In the genomic region with DNA sequence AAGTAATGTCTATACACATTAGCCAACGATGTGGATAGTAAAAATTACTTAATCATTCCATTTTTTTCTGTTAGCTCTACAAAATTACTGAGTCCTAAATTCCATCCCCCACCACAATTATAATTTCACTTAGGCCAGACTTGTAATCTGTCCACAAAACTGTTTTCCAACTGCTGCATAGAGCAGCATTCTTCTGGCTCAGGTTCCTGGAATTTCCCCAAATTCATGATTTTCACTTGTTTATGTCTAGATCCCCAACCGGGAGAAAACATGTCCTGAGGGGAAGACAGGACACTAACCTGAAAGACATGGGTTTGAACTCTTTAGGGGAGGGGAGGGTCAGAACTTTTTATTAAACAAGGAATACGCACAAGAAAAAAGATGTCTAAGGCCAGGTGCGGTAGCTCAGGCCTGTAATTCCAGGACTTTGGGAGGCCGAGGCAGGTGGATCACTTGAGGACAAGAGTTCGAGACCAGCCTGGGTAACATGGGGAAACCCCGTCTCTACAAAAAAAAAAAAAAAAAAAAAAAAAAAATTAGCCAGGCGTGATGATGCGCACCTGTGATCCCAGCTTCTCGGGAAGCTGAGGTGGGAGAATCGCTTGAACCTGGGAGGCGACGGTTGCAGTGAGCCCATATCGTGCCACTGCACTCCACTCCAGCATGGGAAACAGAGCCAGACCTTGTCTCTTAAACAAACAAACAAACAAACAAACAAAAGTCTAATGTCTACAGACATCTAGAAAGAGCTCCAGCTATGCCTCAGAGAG, we compare ENCODE assay signal across 10 cellular contexts. TPM values are rescaled to one million over a fixed set of nuclear protein-coding genes. Genes with fewer than 3 reads are reported as not detected.
DNase-seq lines count a peak whose midpoint lies in the region; ATAC-seq and TF ChIP-seq lines count a peak whose summit lies in the region.
"Had no signal": no experiment of that assay in that cellular context is flagged by ENCODE, and none has a peak within 500 bp of the region (broad histone marks: within the 10 kb centered on the region; RNA-seq: fewer than 3 reads in every experiment).

No MANE protein-coding gene starts in this region.

- DNase-seq in activated T-cell treated with anti-CD3 and anti-CD28 coated beads, Interleukin-2, amount 50 U/mL, for 72 hours = no peak
- DNase-seq in activated T-cell treated with anti-CD3 and anti-CD28 coated beads for 4 hours (no peak), foreskin fibroblast (no peak), upper lobe of left lung (no peak)
- no peak for DNase-seq in stimulated activated naive CD8-positive, alpha-beta T cell treated with anti-CD3 and anti-CD28 coated beads, Interleukin-15, amount 100 ng/mL, for 72 hours
- DNase-seq in stimulated activated naive CD4-positive, alpha-beta T cell (lab: John Stamatoyannopoulos, UW) = no peak
- DNase-seq: GF-D8; stimulated activated CD4-positive, alpha-beta T cell treated with anti-CD3 and anti-CD28 coated beads, Interleukin-12 subunit alpha, Interleukin-12 subunit beta, amount 100 ng/mL, for 4 hours had no signal

- no peaks in the 10 kb centered on the region for H3K27me3 ChIP-seq in upper lobe of left lung

- WGBS in upper lobe of left lung, 2 donors = 86 to 90% methylated on average over 14 of the region's 14 CpGs

- H3K9me3 Mint-ChIP-seq in activated T-cell treated with anti-CD3 and anti-CD28 coated beads, Interleukin-2, amount 50 U/mL, for 72 hours = no peaks in the 10 kb centered on the region
- peaks cover 0 to 3% of the 10 kb centered on the region in 2 donors for H3K9me3 Mint-ChIP-seq in stimulated activated naive CD8-positive, alpha-beta T cell treated with anti-CD3 and anti-CD28 coated beads, Interleukin-15, amount 100 ng/mL, for 72 hours

- H3K4me1 ChIP-seq in upper lobe of left lung = peaks cover 4 to 16% (median 11%) of the 10 kb centered on the region in 4 donors

- no peak for TF ChIP-seq POLR2A in upper lobe of left lung (IDR thresholded peaks at IDR 0.05)

- no peaks in the 10 kb centered on the region for H3K36me3 ChIP-seq in upper lobe of left lung

- H3K27ac Mint-ChIP-seq in activated T-cell treated with anti-CD3 and anti-CD28 coated beads, Interleukin-2, amount 50 U/mL, for 72 hours = no peak overlapping the region
- peak overlapping the region; percentile 71 to 88 for H3K27ac Mint-ChIP-seq in stimulated activated naive CD8-positive, alpha-beta T cell treated with anti-CD3 and anti-CD28 coated beads, Interleukin-15, amount 100 ng/mL, for 72 hours

- TF ChIP-seq CTCF in VCaP (conservative IDR thresholded peaks at IDR 0.05) = no peak
- no peak for TF ChIP-seq CTCF in foreskin fibroblast (IDR thresholded peaks at IDR 0.05; ENCODE audit: low read depth, low read length)
- no peak for TF ChIP-seq CTCF in upper lobe of left lung (IDR thresholded peaks at IDR 0.05)

- H3K4me3 Mint-ChIP-seq in activated T-cell treated with anti-CD3 and anti-CD28 coated beads, Interleukin-2, amount 50 U/mL, for 72 hours = peak overlapping the region; percentile 88 to 91
- peak overlapping the region; percentile 86 for H3K4me3 Mint-ChIP-seq in stimulated activated naive CD8-positive, alpha-beta T cell treated with anti-CD3 and anti-CD28 coated beads, Interleukin-15, amount 100 ng/mL, for 72 hours

- H3K4me3 ChIP-seq in foreskin fibroblast (ENCODE audit: low read depth in 1 of 2, low read length in 2 of 2) = peak overlapping the region; percentile 83 to 89
- H3K4me3 ChIP-seq in upper lobe of left lung = peak overlapping the region in 2 of 4 donors; percentile 71 to 86

- H3K9me3 ChIP-seq in upper lobe of left lung = no peaks in the 10 kb centered on the region

- H3K4me1 Mint-ChIP-seq in activated T-cell treated with anti-CD3 and anti-CD28 coated beads, Interleukin-2, amount 50 U/mL, for 72 hours (ENCODE audit: low read depth) = peaks cover 42% of the 10 kb centered on the region
- H3K4me1 Mint-ChIP-seq in stimulated activated naive CD8-positive, alpha-beta T cell treated with anti-CD3 and anti-CD28 coated beads, Interleukin-15, amount 100 ng/mL, for 72 hours = peaks cover 36% of the 10 kb centered on the region

- H3K27ac ChIP-seq in VCaP (peak overlapping the region; percentile 92), upper lobe of left lung (peak overlapping the region in 1 of 4 donors; percentile 92)

- H3K36me3 Mint-ChIP-seq in activated T-cell treated with anti-CD3 and anti-CD28 coated beads, Interleukin-2, amount 50 U/mL, for 72 hours (ENCODE audit: insufficient read depth in 2 of 2) = peaks cover 3 to 4% of the 10 kb centered on the region in 2 donors

- no peak for TF ChIP-seq EP300 in upper lobe of left lung (IDR thresholded peaks at IDR 0.05)

- ATAC-seq in activated T-cell treated with anti-CD3 and anti-CD28 coated beads, Interleukin-2, amount 50 U/mL, for 72 hours (replicated peaks in 1 of 2) = no peak
- no peak for ATAC-seq in stimulated activated naive CD8-positive, alpha-beta T cell treated with anti-CD3 and anti-CD28 coated beads, Interleukin-15, amount 100 ng/mL, for 72 hours
- ATAC-seq in HG03045 (IDR thresholded peaks at IDR 0.05; ENCODE audit: unreplicated experiment) (no peak), upper lobe of left lung (ENCODE audit: low FRiP score in 2 of 2) (no peak)

- H3K27me3 Mint-ChIP-seq in activated T-cell treated with anti-CD3 and anti-CD28 coated beads, Interleukin-2, amount 50 U/mL, for 72 hours (ENCODE audit: low read depth) = no peaks in the 10 kb centered on the region
- H3K27me3 Mint-ChIP-seq in stimulated activated naive CD8-positive, alpha-beta T cell treated with anti-CD3 and anti-CD28 coated beads, Interleukin-15, amount 100 ng/mL, for 72 hours = no peaks in the 10 kb centered on the region

RNA-seq across cellular contexts. Expression of a gene that starts 1.5 kb away (rescaled TPM):
- 100 to 1,000 TPM; 143 to 158 TPM for total RNA-seq in activated T-cell treated with anti-CD3 and anti-CD28 coated beads, Interleukin-2, amount 50 U/mL, for 72 hours
- total RNA-seq in upper lobe of left lung = 10 to 100 TPM; 31.6 to 82.9 (median 68.7) TPM

RNA-seq across cellular contexts. Expression of a gene that starts 26.8 kb away (rescaled TPM):
- under 1 TPM; 0.77 to 0.83 TPM for total RNA-seq in activated T-cell treated with anti-CD3 and anti-CD28 coated beads, Interleukin-2, amount 50 U/mL, for 72 hours
- total RNA-seq in upper lobe of left lung = 1 to 10 TPM in 1 of 6 donors, under 1 TPM in 3, not detected in 2; 0.34 to 1.8 (median 0.47) TPM
